In the genomic region with DNA sequence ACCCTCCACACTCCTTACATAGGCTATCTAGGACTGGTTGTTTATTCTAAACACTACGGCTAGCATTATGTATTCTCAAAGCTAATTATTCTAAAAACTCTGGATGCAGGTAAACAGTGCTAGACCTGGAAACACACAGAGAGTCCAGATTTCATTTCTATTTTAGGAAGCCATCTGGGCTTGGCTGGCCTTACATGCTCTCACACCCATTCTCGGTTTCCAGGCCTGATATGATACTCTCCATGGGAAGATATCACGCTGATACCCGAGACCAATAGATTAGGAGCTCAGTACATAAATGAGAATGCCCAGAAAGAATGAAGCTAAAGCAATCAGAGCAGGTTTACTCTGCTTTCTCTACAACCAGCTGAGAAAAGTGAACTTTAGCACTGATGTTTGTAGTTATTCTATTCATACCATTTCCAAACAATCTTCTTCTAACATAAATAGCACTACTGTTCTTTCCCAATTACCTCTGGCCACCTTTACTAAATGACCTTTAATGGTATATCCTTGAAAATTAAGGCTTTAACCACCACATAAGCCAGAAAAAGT, we compare ENCODE assay signal across 33 cellular contexts.
"Had no signal": no experiment of that assay in that cellular context is flagged by ENCODE, and none has a peak within 500 bp of the region (broad histone marks: within the 10 kb centered on the region; RNA-seq: fewer than 3 reads in every experiment).

No MANE protein-coding gene starts in this region.

- H3K27ac ChIP-seq: ascending aorta, cardiac muscle cell, PC-9, RWPE1, VCaP had no signal

- ATAC-seq: Right ventricle myocardium inferior had no signal

- H3K27me3 Mint-ChIP-seq: activated B cell treated with CpG ODN at 0.5 μM for 24 hours; activated CD4-positive, alpha-beta memory T cell treated with anti-CD3 and anti-CD28 coated beads for 36 hours; activated naive CD8-positive, alpha-beta T cell treated with anti-CD3 and anti-CD28 coated beads, Interleukin-2, amount 10 ng/mL, durations not matched to agents 7 days and 5 days; central memory CD8-positive, alpha-beta T cell had no signal

- H3K36me3 ChIP-seq: ascending aorta, cardiac muscle cell had no signal

- H3K9me3 ChIP-seq: ascending aorta had no signal

- H3K27me3 ChIP-seq: ascending aorta, cardiac muscle cell had no signal

- H3K4me3 ChIP-seq: ascending aorta, cardiac muscle cell, PC-9 had no signal

- H2AFZ ChIP-seq: PC-9 had no signal

- H3K4me3 Mint-ChIP-seq: activated B cell treated with CpG ODN at 0.5 μM for 24 hours; activated CD4-positive, alpha-beta memory T cell treated with anti-CD3 and anti-CD28 coated beads for 36 hours; activated naive CD8-positive, alpha-beta T cell treated with anti-CD3 and anti-CD28 coated beads, Interleukin-2, amount 10 ng/mL, durations not matched to agents 7 days and 5 days; central memory CD8-positive, alpha-beta T cell had no signal

- H3K36me3 Mint-ChIP-seq: activated CD4-positive, alpha-beta memory T cell treated with anti-CD3 and anti-CD28 coated beads for 36 hours; activated naive CD8-positive, alpha-beta T cell treated with anti-CD3 and anti-CD28 coated beads, Interleukin-2, amount 10 ng/mL, durations not matched to agents 7 days and 5 days had no signal

- H3K4me1 ChIP-seq: ascending aorta had no signal

- H3K4me1 Mint-ChIP-seq: activated B cell treated with CpG ODN at 0.5 μM for 24 hours; activated naive CD8-positive, alpha-beta T cell treated with anti-CD3 and anti-CD28 coated beads, Interleukin-2, amount 10 ng/mL, durations not matched to agents 7 days and 5 days; central memory CD8-positive, alpha-beta T cell had no signal

- FAIRE-seq: RCC 7860 had no signal

- H3K9me3 Mint-ChIP-seq: activated B cell treated with CpG ODN at 0.5 μM for 24 hours; activated CD4-positive, alpha-beta memory T cell treated with anti-CD3 and anti-CD28 coated beads for 36 hours; activated naive CD8-positive, alpha-beta T cell treated with anti-CD3 and anti-CD28 coated beads, Interleukin-2, amount 10 ng/mL, durations not matched to agents 7 days and 5 days; central memory CD8-positive, alpha-beta T cell had no signal

- DNase-seq: activated B cell treated with CpG ODN at 0.5 μM for 24 hours; activated CD4-positive, alpha-beta memory T cell treated with anti-CD3 and anti-CD28 coated beads for 36 hours; activated CD4-positive, alpha-beta T cell treated with anti-CD3 and anti-CD28 coated beads for 4 hours; activated CD4-positive, alpha-beta T cell treated with anti-CD3 and anti-CD28 coated beads, Interleukin-2, amount 50 U/mL, for 1 hour; activated CD4-positive, CD25-positive, alpha-beta regulatory T cell treated with anti-CD3 and anti-CD28 coated beads, Interleukin-2, amount 50 U/mL, for 72 hours; activated CD8-positive, alpha-beta memory T cell treated with anti-CD3 and anti-CD28 coated beads, Interleukin-2, amount 50 U/mL, for 48 hours; activated effector memory CD4-positive, alpha-beta T cell treated with Interleukin-2 at 50 U/mL for 16 hours; activated naive CD4-positive, alpha-beta T cell treated with anti-CD3 and anti-CD28 coated beads, Interleukin-2, amount 50 U/mL, for 16 hours; activated naive CD8-positive, alpha-beta T cell treated with anti-CD3 and anti-CD28 coated beads, Interleukin-2, amount 10 ng/mL, durations not matched to agents 7 days and 5 days; activated T-cell treated with anti-CD3 and anti-CD28 coated beads, Interleukin-2, amount 50 U/mL, for 48 hours; amygdala; Karpas-422; KBM-7; NCI-H1105 treated with DMSO at 0.1 percent for 48 hours; NCI-H1436; NCI-H187; NCI-H2029 treated with DMSO at 0.1 percent for 48 hours; NCI-H345; NCI-H524 treated with DMSO at 0.1 percent for 48 hours; NCI-H748 treated with DMSO at 0.1 percent for 48 hours; NK-92 treated with Interleukin-12 subunit alpha and Interleukin-12 subunit beta, amount 100 ng/mL, for 24 hours; PC-9; SW 1271; T-helper 1 cell; T-helper 2 cell; T-helper 9 cell had no signal

- H3K4me2 ChIP-seq: PC-9 had no signal

- H3K27ac Mint-ChIP-seq: activated B cell treated with CpG ODN at 0.5 μM for 24 hours; activated CD4-positive, alpha-beta memory T cell treated with anti-CD3 and anti-CD28 coated beads for 36 hours; activated naive CD8-positive, alpha-beta T cell treated with anti-CD3 and anti-CD28 coated beads, Interleukin-2, amount 10 ng/mL, durations not matched to agents 7 days and 5 days had no signal
